2 cellular contexts compared by ENCODE assay signal in the genomic region with DNA sequence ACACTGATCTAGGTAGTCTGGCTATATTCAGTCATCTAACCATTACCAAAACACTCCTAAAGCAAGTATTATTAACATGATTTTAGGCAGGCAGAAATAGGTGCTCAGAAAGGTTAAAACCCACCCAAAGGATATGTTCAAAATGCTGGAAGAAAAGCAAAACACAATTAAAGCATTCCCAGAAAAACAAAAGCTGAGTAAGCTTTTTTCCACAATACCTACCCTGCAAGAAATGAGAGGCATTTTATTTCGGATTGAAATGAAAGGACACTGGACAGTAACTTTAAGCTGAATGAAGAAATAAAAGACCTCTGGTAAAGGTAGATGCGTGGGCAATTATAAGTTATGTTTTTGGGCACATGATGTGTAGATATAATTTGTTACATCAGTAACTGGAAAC.
TF ChIP-seq lines count a peak whose summit lies in the region.

No MANE protein-coding gene starts in this region.

TF ChIP-seq in K562, 482 proteins besides CTCF, POLR2A, EP300 and RAD21:
- TF ChIP-seq, protein P1, sequence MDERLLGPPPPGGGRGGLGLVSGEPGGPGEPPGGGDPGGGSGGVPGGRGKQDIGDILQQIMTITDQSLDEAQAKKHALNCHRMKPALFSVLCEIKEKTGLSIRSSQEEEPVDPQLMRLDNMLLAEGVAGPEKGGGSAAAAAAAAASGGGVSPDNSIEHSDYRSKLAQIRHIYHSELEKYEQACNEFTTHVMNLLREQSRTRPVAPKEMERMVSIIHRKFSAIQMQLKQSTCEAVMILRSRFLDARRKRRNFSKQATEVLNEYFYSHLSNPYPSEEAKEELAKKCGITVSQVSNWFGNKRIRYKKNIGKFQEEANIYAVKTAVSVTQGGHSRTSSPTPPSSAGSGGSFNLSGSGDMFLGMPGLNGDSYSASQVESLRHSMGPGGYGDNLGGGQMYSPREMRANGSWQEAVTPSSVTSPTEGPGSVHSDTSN (CRISPR knock-in tag; IDR thresholded peaks at IDR 0.05; ENCODE audit: low read depth), result no peak
- TF ChIP-seq, protein P1 (tag; conservative IDR thresholded peaks at IDR 0.05; ENCODE audit: low read depth), result no peak
- TF ChIP-seq ZNF316 (IDR thresholded peaks at IDR 0.05), result peak; percentile 57; the same call in 1 of the 2 replicates
- TF ChIP-seq C11orf30 (IDR thresholded peaks at IDR 0.05; ENCODE audit: low read depth), result 0 out of 2 replicates have a peak, but pooled peaks have one; percentile 12
- TF ChIP-seq NCOA6 (IDR thresholded peaks at IDR 0.05), result no peak

TF ChIP-seq in HepG2, 621 proteins besides CTCF, POLR2A, EP300 and RAD21:
- TF ChIP-seq ZNF841 (CRISPR knock-in tag; IDR thresholded peaks at IDR 0.05; ENCODE audit: borderline replicate concordance) (no peak), MAFF (IDR thresholded peaks at IDR 0.05; ENCODE audit: low read depth, low read length) (peak; percentile 85), MAFK (conservative IDR thresholded peaks at IDR 0.05 in 1 of 2, IDR thresholded peaks at IDR 0.05 in 1 of 2; ENCODE audit: low read length in 2 of 2) (peak; percentile 84 to 89)
